In the genomic region with DNA sequence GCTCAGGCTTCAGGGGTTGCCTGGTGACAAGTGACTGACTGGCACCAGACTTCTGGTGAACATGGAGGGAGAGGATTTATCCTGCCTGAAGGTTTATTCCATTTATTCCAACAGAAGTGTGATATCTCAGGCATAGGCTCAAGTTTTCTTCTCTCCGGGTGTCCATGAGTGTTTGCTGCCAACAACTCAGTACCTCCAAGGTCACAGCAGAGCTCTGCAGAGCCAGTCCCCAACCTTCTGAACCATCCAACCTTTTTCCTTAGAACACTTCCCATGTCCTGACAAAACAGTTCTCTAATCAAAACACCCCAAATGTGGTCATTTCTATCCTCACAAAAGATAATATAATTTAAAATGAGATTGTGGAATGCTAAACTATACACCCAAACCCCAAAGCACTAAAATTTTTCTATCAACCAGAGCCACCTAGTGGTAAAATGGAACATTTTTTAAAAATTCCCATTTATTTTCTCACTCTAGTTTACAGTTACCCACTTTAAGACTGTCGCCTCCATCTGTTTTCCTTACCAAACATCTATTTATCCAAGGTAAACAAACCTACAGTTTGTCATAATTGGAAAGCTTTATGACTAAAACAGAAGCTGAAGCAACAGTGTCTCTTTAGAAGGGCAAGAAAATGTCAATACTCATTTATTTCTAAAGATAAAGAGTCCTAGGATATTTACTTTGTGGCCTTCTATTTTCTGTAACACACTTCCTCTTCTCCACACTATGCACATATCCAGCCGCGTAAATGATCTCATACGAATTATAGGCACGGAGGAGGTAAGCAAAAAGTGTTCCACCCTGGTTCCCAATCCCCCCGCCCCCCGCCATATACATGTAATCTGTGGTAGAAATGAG, we compare ENCODE assay signal across 8 cellular contexts. TPM values are rescaled to one million over a fixed set of nuclear protein-coding genes. Genes with fewer than 3 reads are reported as not detected.
DNase-seq lines count a peak whose midpoint lies in the region; ATAC-seq and TF ChIP-seq lines count a peak whose summit lies in the region.

No MANE protein-coding gene starts in this region.

- H3K9me3 ChIP-seq in body of pancreas (no peaks in the 10 kb centered on the region), left lung (no peaks in the 10 kb centered on the region)

- peak; percentile 30 for TF ChIP-seq CTCF in NB4 (IDR thresholded peaks at IDR 0.05; ENCODE audit: low read depth, low read length)
- peak; percentile 37 to 71 (median 52) for TF ChIP-seq CTCF in body of pancreas (IDR thresholded peaks at IDR 0.05)
- TF ChIP-seq CTCF in left lung (IDR thresholded peaks at IDR 0.05) = peak; percentile 34 to 58

- intact Hi-C loops in body of pancreas (cut with DNase I) (loop anchor here (10.0 kb wide), 1 partner anchor 135 kb away; no protein-coding TSS in a partner anchor), left lung (cut with DNase I) (no loop called here)

- H3K4me1 ChIP-seq in body of pancreas (peaks cover 5% of the 10 kb centered on the region), left lung (peaks cover 0 to 49% of the 10 kb centered on the region in 2 donors)

- DNase-seq in NCI-H1092 treated with DMSO at 0.1 percent for 48 hours (lab: John Stamatoyannopoulos, UW) = peak; percentile 55
- DNase-seq in NCI-H1092 (lab: John Stamatoyannopoulos, UW) = no peak
- DNase-seq in NB4 (ENCODE audit: low read depth) = peak; percentile 48
- DNase-seq in body of pancreas = peak in 3 of 4 donors; percentile 29 to 52 (median 46)
- no peak for DNase-seq in left lung
- no peak for DNase-seq in NCI-H187 treated with DMSO at 0.1 percent for 48 hours (lab: John Stamatoyannopoulos, UW)
- DNase-seq in SHP77 treated with DMSO at 0.1 percent for 48 hours (lab: John Stamatoyannopoulos, UW) = no peak
- DNase-seq in epidermal melanocyte (ENCODE audit: insufficient read length, low spot score) = no peak

- no peak overlapping the region for H3K4me3 ChIP-seq in NB4 (ENCODE audit: low read depth, low read length)
- no peak overlapping the region for H3K4me3 ChIP-seq in body of pancreas
- no peak overlapping the region for H3K4me3 ChIP-seq in left lung

- H3K36me3 ChIP-seq in body of pancreas (replicated peaks in 1 of 2; ENCODE audit: insufficient read depth in 1 of 2, low read depth in 2 of 2) (no peaks in the 10 kb centered on the region), left lung (no peaks in the 10 kb centered on the region)

- WGBS in body of pancreas, 2 donors = 20 to 25% methylated on average over 8 of the region's 8 CpGs

- ATAC-seq in body of pancreas (no peak), left lung (peak; percentile 64)

- no peak for TF ChIP-seq POLR2A in NB4 (IDR thresholded peaks at IDR 0.05; ENCODE audit: extremely low read depth, insufficient read length)
- TF ChIP-seq POLR2A in body of pancreas (IDR thresholded peaks at IDR 0.05) = no peak

- no peaks in the 10 kb centered on the region for H3K27me3 ChIP-seq in body of pancreas
- no peaks in the 10 kb centered on the region for H3K27me3 ChIP-seq in left lung

- H3K27ac ChIP-seq in body of pancreas = no peak overlapping the region
- H3K27ac ChIP-seq in left lung = peak overlapping the region in 1 of 2 donors; percentile 16

RNA-seq across cellular contexts. Expression of gene TMEM154, which starts 39.5 kb away (rescaled TPM):
- total RNA-seq in body of pancreas = under 1 TPM; under 0.01 to 0.52 TPM
- 10 to 100 TPM in 1 of 2 donors, 1 to 10 TPM in 1; 6.7 to 21.9 TPM for total RNA-seq in left lung

Comparison
In these comparisons a context has a peak if more than half of its experiments do, and no peak if none do; other contexts are left out.
1. DNase-seq: peak in NCI-H1092 treated with DMSO at 0.1 percent for 48 hours (single experiment), NB4 (single experiment) and body of pancreas (3 of 4); none in NCI-H1092 (single experiment), left lung (0 of 2), NCI-H187 treated with DMSO at 0.1 percent for 48 hours (single experiment), SHP77 treated with DMSO at 0.1 percent for 48 hours (single experiment) and epidermal melanocyte (single experiment).
2. RNA of gene TMEM154, which starts 39.5 kb away (total RNA-seq): 6.7 to 21.9 TPM in left lung; under 0.01 to 0.52 TPM in body of pancreas; every median in the first group is over 4 times any median in the second.
3. Peak in every context shown above with its lines, with median percentiles within 50 percentile points of each other: CTCF ChIP-seq.